Comparison of ENCODE assay signal across 32 cellular contexts in genomic region chr12:41122894-41123293, GRCh38.
"Had no signal": no experiment of that assay in that cellular context is flagged by ENCODE, and none has a peak within 500 bp of the region (broad histone marks: within the 10 kb centered on the region; RNA-seq: fewer than 3 reads in every experiment).

No MANE protein-coding gene starts in this region.

- H3K9me3 ChIP-seq: ascending aorta, Peyer's patch had no signal

- H3K36me3 ChIP-seq: ascending aorta, cardiac muscle cell, Peyer's patch had no signal

- DNase-seq: activated B cell treated with CpG ODN at 0.5 μM for 24 hours; activated CD4-positive, alpha-beta memory T cell treated with anti-CD3 and anti-CD28 coated beads, Interleukin-2, amount 10 ng/mL, durations not matched to agents 7 days and 5 days; activated CD4-positive, alpha-beta T cell treated with anti-CD3 and anti-CD28 coated beads for 48 hours; activated CD4-positive, CD25-positive, alpha-beta regulatory T cell treated with anti-CD3 and anti-CD28 coated beads, Interleukin-2, amount 50 U/mL, for 72 hours; activated CD8-positive, alpha-beta memory T cell treated with anti-CD3 and anti-CD28 coated beads for 24 hours; activated CD8-positive, alpha-beta memory T cell treated with anti-CD3 and anti-CD28 coated beads, Interleukin-2, amount 10 ng/mL, durations not matched to agents 7 days and 5 days; activated effector memory CD4-positive, alpha-beta T cell treated with anti-CD3 and anti-CD28 coated beads, Interleukin-2, amount 50 U/mL, for 16 hours; activated naive CD4-positive, alpha-beta T cell; activated naive CD4-positive, alpha-beta T cell treated with anti-CD3 and anti-CD28 coated beads, Interleukin-2, amount 50 U/mL, for 16 hours; activated naive CD8-positive, alpha-beta T cell treated with anti-CD3 and anti-CD28 coated beads for 36 hours; activated T-cell treated with anti-CD3 and anti-CD28 coated beads, Interleukin-2, amount 50 U/mL, for 1 hour; activated T-cell treated with anti-CD3 and anti-CD28 coated beads, Interleukin-2, amount 50 U/mL, for 72 hours; amygdala; NCI-H1105; NCI-H1417 treated with DMSO at 0.1 percent for 48 hours; NCI-H1930; NCI-H2081 treated with DMSO at 0.1 percent for 48 hours; NCI-H345; PC-3; Peyer's patch; RPMI8226; SIG-M5; SW 1271; T-helper 1 cell; T-helper 2 cell; T-helper 9 cell had no signal

- H3K4me3 ChIP-seq: ascending aorta, cardiac muscle cell, K562, Peyer's patch had no signal

- H3K27me3 ChIP-seq: ascending aorta, cardiac muscle cell, Peyer's patch had no signal

- H3K27ac ChIP-seq: ascending aorta, cardiac muscle cell, Peyer's patch, VCaP had no signal

- ATAC-seq: activated CD8-positive, alpha-beta memory T cell treated with anti-CD3 and anti-CD28 coated beads, Interleukin-2, amount 10 ng/mL, durations not matched to agents 7 days and 5 days; activated T-cell treated with anti-CD3 and anti-CD28 coated beads, Interleukin-2, amount 50 U/mL, for 72 hours; activated T-helper 17 cell treated with anti-CD3 and anti-CD28 coated beads, Interleukin-2, amount 50 U/mL, for 72 hours; K562; PC-3; SK-N-SH treated with all-trans-retinoic acid at 6 μM for 48 hours had no signal

- H3K4me1 ChIP-seq: ascending aorta, Peyer's patch had no signal
